8 cellular contexts compared by ENCODE assay signal in the genomic region with DNA sequence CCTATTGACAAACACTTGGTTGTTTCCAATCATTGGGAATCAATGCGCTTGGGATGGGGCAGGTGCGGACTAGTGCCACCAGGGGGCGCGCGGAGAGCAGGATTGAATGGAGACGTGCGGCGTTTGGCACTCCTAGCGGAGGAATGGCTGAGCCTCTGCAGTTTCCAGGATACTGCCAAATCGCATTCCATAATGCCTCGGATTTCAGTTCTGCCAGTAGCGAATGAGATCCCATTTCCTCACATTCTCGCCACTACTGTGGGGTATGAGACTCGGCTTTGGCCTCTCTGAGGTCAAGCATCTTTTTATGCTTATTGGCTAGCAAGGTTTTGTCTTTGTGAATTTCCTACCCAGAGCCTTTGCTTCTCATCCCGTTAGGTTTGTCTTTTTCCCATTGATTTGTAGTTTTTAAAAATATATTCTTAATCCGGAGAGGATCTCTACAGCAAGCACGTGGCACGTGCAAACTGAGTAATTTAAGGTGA.
DNase-seq lines count a peak whose midpoint lies in the region; ATAC-seq lines count a peak whose summit lies in the region.

No MANE protein-coding gene starts in this region.

- peaks cover 3% of the 10 kb centered on the region; the same call in 1 of the 2 replicates for H3K4me1 ChIP-seq in HAP-1

- ATAC-seq in GM19397 (IDR thresholded peaks at IDR 0.05; ENCODE audit: unreplicated experiment) = no peak

- DNase-seq in EL (peak; percentile 73), HAP-1 (ENCODE audit: low spot score in 2 of 2) (peak; percentile 71 to 92), NCI-H2081 (lab: John Stamatoyannopoulos, UW) (peak; percentile 78 to 84), cerebellar cortex (ENCODE audit: low spot score) (peak; percentile 81), left kidney (ENCODE audit: low read depth, low spot score) (peak; percentile 77)
- peak; percentile 75 to 80 for DNase-seq in activated CD4-positive, alpha-beta T cell treated with anti-CD3 and anti-CD28 coated beads for 4 hours
- peak; percentile 53 to 73 for DNase-seq in stimulated activated CD4-positive, alpha-beta T cell treated with anti-CD3 and anti-CD28 coated beads, Interleukin-4, amount 100 ng/mL, for 4 hours

- no peaks in the 10 kb centered on the region for H3K36me3 ChIP-seq in HAP-1 (replicated peaks)

- peaks cover 16% of the 10 kb centered on the region for H3K9me3 ChIP-seq in HAP-1

- no peaks in the 10 kb centered on the region for H3K27me3 ChIP-seq in HAP-1 (ENCODE audit: low read depth)

- H3K4me3 ChIP-seq in HAP-1 = no peak overlapping the region

- in situ Hi-C loops in HAP-1 (cut with MboI; ENCODE audit: low sequenced_read_pairs) = loop anchor here (5.0 kb wide), 1 partner anchor 121 kb away; no protein-coding TSS in a partner anchor
